Comparison of ENCODE assay signal across 29 cellular contexts in the genomic region with DNA sequence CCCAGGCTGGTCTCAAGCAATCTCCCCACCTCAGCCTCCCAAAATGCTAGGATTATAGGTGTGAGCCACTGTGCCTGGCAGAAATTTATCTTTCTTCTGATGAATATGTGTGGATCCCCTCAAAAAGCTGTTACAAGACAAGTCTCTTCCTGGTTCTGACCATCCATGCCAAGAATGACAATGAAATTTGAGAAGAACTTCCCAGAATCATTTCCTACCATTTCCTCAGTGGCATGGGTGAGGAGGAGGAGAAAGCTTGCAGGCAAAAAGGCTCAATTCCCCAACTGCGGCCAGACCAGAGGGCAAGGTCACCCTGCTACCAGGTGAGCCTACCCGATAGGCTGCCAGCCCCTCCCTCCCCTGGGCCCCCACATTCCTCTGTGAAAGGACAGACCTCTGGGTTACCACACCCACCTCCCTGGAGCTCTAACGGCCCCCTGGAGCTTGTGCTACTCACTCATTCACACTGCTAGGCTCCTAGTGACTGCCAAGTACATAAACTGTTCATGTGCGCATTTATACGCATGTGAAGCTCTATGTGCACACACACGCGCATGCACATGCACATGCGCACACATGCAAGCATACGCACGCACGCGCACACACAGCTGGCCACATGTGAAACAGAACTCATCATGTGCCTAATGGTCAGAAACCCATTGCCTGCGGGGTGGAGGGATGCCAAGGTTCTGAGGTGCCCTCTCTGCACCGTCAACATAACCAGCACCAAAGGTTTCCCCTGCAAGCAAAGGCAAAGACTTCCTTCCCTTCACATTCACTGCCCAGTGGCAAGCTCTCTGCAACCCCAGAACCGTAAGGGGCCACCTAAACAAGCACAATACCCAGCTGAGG. TPM values are rescaled to one million over a fixed set of nuclear protein-coding genes. Genes with fewer than 3 reads are reported as not detected.
"Had no signal": no experiment of that assay in that cellular context is flagged by ENCODE, and none has a peak within 500 bp of the region (broad histone marks: within the 10 kb centered on the region; RNA-seq: fewer than 3 reads in every experiment).

No MANE protein-coding gene starts in this region.

- H3K27ac Mint-ChIP-seq: activated naive CD8-positive, alpha-beta T cell treated with anti-CD3 and anti-CD28 coated beads, Interleukin-2, amount 50 U/mL, for 24 hours; activated T-helper 1 cell treated with anti-CD3 and anti-CD28 coated beads, Interleukin-12 subunit alpha, Interleukin-12 subunit beta, Interleukin-2, Interleukin-4 antibody, amounts not matched to agents 30 ng/mL and 10 ng/mL and 1 ng/mL, durations not matched to agents 14 hours and 24 hours and 36 hours; mesothelial cell of epicardium; neural progenitor cell; progenitor cell of endocrine pancreas; type B pancreatic cell; WTC11 had no signal

- H3K4me1 Mint-ChIP-seq: mesothelial cell of epicardium; naive thymus-derived CD8-positive, alpha-beta T cell; WTC11 had no signal

- DNase-seq: activated gamma-delta T cell; activated naive CD4-positive, alpha-beta T cell treated with anti-CD3 and anti-CD28 coated beads, Interleukin-2, amount 50 U/mL, for 16 hours; activated naive CD8-positive, alpha-beta T cell treated with anti-CD3 and anti-CD28 coated beads, Interleukin-2, amount 50 U/mL, for 24 hours; anterior cingulate cortex; body of pancreas; dorsolateral prefrontal cortex; heart left ventricle; kidney; naive thymus-derived CD8-positive, alpha-beta T cell; retina; sigmoid colon; stimulated activated CD4-positive, alpha-beta T cell treated with anti-CD3 and anti-CD28 coated beads, Interleukin-15, amount 100 ng/mL, for 24 hours; stimulated activated CD4-positive, alpha-beta T cell treated with anti-CD3 and anti-CD28 coated beads, Interleukin-2, amount 100 ng/mL, for 48 hours; stimulated activated CD8-positive, alpha-beta memory T cell treated with anti-CD3 and anti-CD28 coated beads, Interleukin-4, amount 100 ng/mL, for 48 hours; stimulated activated naive CD4-positive, alpha-beta T cell; T-helper 1 cell; T1000; testis had no signal

- H3K27me3 Mint-ChIP-seq: activated naive CD8-positive, alpha-beta T cell treated with anti-CD3 and anti-CD28 coated beads, Interleukin-2, amount 50 U/mL, for 24 hours; naive thymus-derived CD8-positive, alpha-beta T cell; progenitor cell of endocrine pancreas; type B pancreatic cell had no signal

- H3K4me3 Mint-ChIP-seq: activated naive CD8-positive, alpha-beta T cell treated with anti-CD3 and anti-CD28 coated beads, Interleukin-2, amount 50 U/mL, for 24 hours; activated T-helper 1 cell treated with anti-CD3 and anti-CD28 coated beads, Interleukin-12 subunit alpha, Interleukin-12 subunit beta, Interleukin-2, Interleukin-4 antibody, amounts not matched to agents 30 ng/mL and 10 ng/mL and 1 ng/mL, durations not matched to agents 14 hours and 24 hours and 36 hours; mesothelial cell of epicardium; naive thymus-derived CD8-positive, alpha-beta T cell; neural progenitor cell; type B pancreatic cell; WTC11 had no signal

- H3K36me3 ChIP-seq: neural progenitor cell had no signal

- H3K4me1 ChIP-seq: body of pancreas, neural progenitor cell, sigmoid colon, testis had no signal

- H3K9ac ChIP-seq: neural progenitor cell had no signal

- H3K9me3 Mint-ChIP-seq: activated naive CD8-positive, alpha-beta T cell treated with anti-CD3 and anti-CD28 coated beads, Interleukin-2, amount 50 U/mL, for 24 hours; activated T-helper 1 cell treated with anti-CD3 and anti-CD28 coated beads, Interleukin-12 subunit alpha, Interleukin-12 subunit beta, Interleukin-2, Interleukin-4 antibody, amounts not matched to agents 30 ng/mL and 10 ng/mL and 1 ng/mL, durations not matched to agents 14 hours and 24 hours and 36 hours; mesothelial cell of epicardium; naive thymus-derived CD8-positive, alpha-beta T cell; neural progenitor cell; type B pancreatic cell; WTC11 had no signal

- H3K4me3 ChIP-seq: body of pancreas, dorsolateral prefrontal cortex, heart left ventricle, lung, neural progenitor cell, sigmoid colon, smooth muscle cell, testis had no signal

- H3K27ac ChIP-seq: body of pancreas, epithelial cell of prostate, heart left ventricle, neural progenitor cell, sigmoid colon, testis had no signal

- H3K9me3 ChIP-seq: body of pancreas, heart left ventricle, sigmoid colon, testis had no signal

- H3K27me3 ChIP-seq: body of pancreas, dorsolateral prefrontal cortex, heart left ventricle, neural progenitor cell, sigmoid colon, testis had no signal

RNA-seq across cellular contexts. Expression of gene MRAP, which starts 17.1 kb away (rescaled TPM):
- total RNA-seq: activated T-helper 1 cell treated with anti-CD3 and anti-CD28 coated beads, Interleukin-12 subunit alpha, Interleukin-12 subunit beta, Interleukin-2, Interleukin-4 antibody, amounts not matched to agents 30 ng/mL and 10 ng/mL and 1 ng/mL, durations not matched to agents 14 hours and 24 hours and 36 hours; cardiac septum; chondrocyte; kidney; mesothelial cell of epicardium; naive thymus-derived CD8-positive, alpha-beta T cell; smooth muscle cell; WTC11 had no signal
- polyA plus RNA-seq: naive thymus-derived CD8-positive, alpha-beta T cell; smooth muscle cell had no signal
